33 cellular contexts compared by ENCODE assay signal in genomic region chr5:59253625-59254024, GRCh38.
"Had no signal": no experiment of that assay in that cellular context is flagged by ENCODE, and none has a peak within 500 bp of the region (broad histone marks: within the 10 kb centered on the region; RNA-seq: fewer than 3 reads in every experiment).

No MANE protein-coding gene starts in this region.

- ATAC-seq: activated CD4-positive, alpha-beta T cell treated with anti-CD3 and anti-CD28 coated beads for 36 hours; activated CD8-positive, alpha-beta memory T cell treated with anti-CD3 and anti-CD28 coated beads, Interleukin-2, amount 10 ng/mL, durations not matched to agents 7 days and 5 days; activated CD8-positive, alpha-beta T cell treated with anti-CD3 and anti-CD28 coated beads, Interleukin-2, amount 10 ng/mL, durations not matched to agents 7 days and 5 days; activated naive CD8-positive, alpha-beta T cell treated with anti-CD3 and anti-CD28 coated beads, Interleukin-2, amount 50 U/mL, for 24 hours; body of pancreas; effector memory CD8-positive, alpha-beta T cell; heart left ventricle had no signal

- DNase-seq: activated CD4-positive, alpha-beta memory T cell treated with anti-CD3 and anti-CD28 coated beads for 36 hours; activated CD4-positive, alpha-beta T cell treated with anti-CD3 and anti-CD28 coated beads for 36 hours; activated CD4-positive, alpha-beta T cell treated with anti-CD3 and anti-CD28 coated beads, Interleukin-2, amount 10 ng/mL, durations not matched to agents 24 days and 14 days; activated CD4-positive, CD25-positive, alpha-beta regulatory T cell; activated CD4-positive, CD25-positive, alpha-beta regulatory T cell treated with anti-CD3 and anti-CD28 coated beads, Interleukin-2, amount 50 U/mL, for 72 hours; activated CD8-positive, alpha-beta memory T cell treated with anti-CD3 and anti-CD28 coated beads, Interleukin-2, amount 10 ng/mL, durations not matched to agents 7 days and 5 days; activated CD8-positive, alpha-beta memory T cell treated with anti-CD3 and anti-CD28 coated beads, Interleukin-2, amount 50 U/mL, for 4 hours; activated CD8-positive, alpha-beta T cell treated with anti-CD3 and anti-CD28 coated beads, Interleukin-2, amount 10 ng/mL, durations not matched to agents 7 days and 5 days; activated effector memory CD4-positive, alpha-beta T cell treated with anti-CD3 and anti-CD28 coated beads, Interleukin-2, amount 50 U/mL, for 16 hours; activated naive CD4-positive, alpha-beta T cell treated with anti-CD3 and anti-CD28 coated beads for 36 hours; activated naive CD8-positive, alpha-beta T cell treated with anti-CD3 and anti-CD28 coated beads for 36 hours; activated naive CD8-positive, alpha-beta T cell treated with anti-CD3 and anti-CD28 coated beads, Interleukin-2, amount 50 U/mL, for 24 hours; activated T-cell treated with anti-CD3 and anti-CD28 coated beads, Interleukin-2, amount 50 U/mL, for 1 hour; activated T-cell treated with anti-CD3 and anti-CD28 coated beads, Interleukin-2, amount 50 U/mL, for 48 hours; adrenal gland; amygdala; aorta; body of pancreas; caudate nucleus; cortex of kidney; dermis blood vessel endothelial cell; effector CD4-positive, alpha-beta T cell; effector memory CD8-positive, alpha-beta T cell; erythroblast; esophagus squamous epithelium; foreskin melanocyte; glutamatergic neuron; heart left ventricle; T-helper 2 cell had no signal

- H3K36me3 ChIP-seq: adrenal gland, esophagus squamous epithelium, heart left ventricle had no signal

- H3K27ac ChIP-seq: adrenal gland, body of pancreas had no signal

- H3K4me1 Mint-ChIP-seq: activated CD4-positive, alpha-beta T cell treated with anti-CD3 and anti-CD28 coated beads for 36 hours; activated CD4-positive, alpha-beta T cell treated with anti-CD3 and anti-CD28 coated beads, Interleukin-2, amount 10 ng/mL, durations not matched to agents 24 days and 14 days; activated CD8-positive, alpha-beta memory T cell treated with anti-CD3 and anti-CD28 coated beads, Interleukin-2, amount 10 ng/mL, durations not matched to agents 7 days and 5 days; activated naive CD4-positive, alpha-beta T cell treated with anti-CD3 and anti-CD28 coated beads, Interleukin-2, amount 50 U/mL, for 24 hours; activated naive CD8-positive, alpha-beta T cell treated with anti-CD3 and anti-CD28 coated beads for 36 hours; activated naive CD8-positive, alpha-beta T cell treated with anti-CD3 and anti-CD28 coated beads, Interleukin-2, amount 50 U/mL, for 24 hours had no signal

- H3K9me3 Mint-ChIP-seq: activated CD4-positive, alpha-beta T cell treated with anti-CD3 and anti-CD28 coated beads, Interleukin-2, amount 10 ng/mL, durations not matched to agents 24 days and 14 days; activated naive CD4-positive, alpha-beta T cell treated with anti-CD3 and anti-CD28 coated beads for 36 hours; activated naive CD4-positive, alpha-beta T cell treated with anti-CD3 and anti-CD28 coated beads, Interleukin-2, amount 50 U/mL, for 24 hours; activated naive CD8-positive, alpha-beta T cell treated with anti-CD3 and anti-CD28 coated beads for 36 hours; activated naive CD8-positive, alpha-beta T cell treated with anti-CD3 and anti-CD28 coated beads, Interleukin-2, amount 50 U/mL, for 24 hours; activated T-helper 1 cell treated with anti-CD3 and anti-CD28 coated beads, Interleukin-12 subunit alpha, Interleukin-12 subunit beta, Interleukin-2, Interleukin-4 antibody, amounts not matched to agents 30 ng/mL and 10 ng/mL and 1 ng/mL, durations not matched to agents 14 hours and 24 hours and 36 hours; activated T-helper 2 cell treated with anti-CD3 and anti-CD28 coated beads, Interferon-gamma antibody, Interleukin-2, Interleukin-4, amounts not matched to agents 10 μg/mL and 5 μg/mL and 100 μg/mL, durations not matched to agents 14 hours and 24 hours and 36 hours; effector memory CD8-positive, alpha-beta T cell had no signal

- H3K4me3 Mint-ChIP-seq: activated CD4-positive, alpha-beta memory T cell treated with anti-CD3 and anti-CD28 coated beads for 36 hours; activated CD4-positive, alpha-beta T cell treated with anti-CD3 and anti-CD28 coated beads for 36 hours; activated CD4-positive, alpha-beta T cell treated with anti-CD3 and anti-CD28 coated beads, Interleukin-2, amount 10 ng/mL, durations not matched to agents 24 days and 14 days; activated CD8-positive, alpha-beta memory T cell treated with anti-CD3 and anti-CD28 coated beads, Interleukin-2, amount 10 ng/mL, durations not matched to agents 7 days and 5 days; activated CD8-positive, alpha-beta T cell treated with anti-CD3 and anti-CD28 coated beads, Interleukin-2, amount 10 ng/mL, durations not matched to agents 7 days and 5 days; activated naive CD4-positive, alpha-beta T cell treated with anti-CD3 and anti-CD28 coated beads for 36 hours; activated naive CD4-positive, alpha-beta T cell treated with anti-CD3 and anti-CD28 coated beads, Interleukin-2, amount 50 U/mL, for 24 hours; activated naive CD8-positive, alpha-beta T cell treated with anti-CD3 and anti-CD28 coated beads for 36 hours; activated naive CD8-positive, alpha-beta T cell treated with anti-CD3 and anti-CD28 coated beads, Interleukin-2, amount 50 U/mL, for 24 hours; activated T-helper 1 cell treated with anti-CD3 and anti-CD28 coated beads, Interleukin-12 subunit alpha, Interleukin-12 subunit beta, Interleukin-2, Interleukin-4 antibody, amounts not matched to agents 30 ng/mL and 10 ng/mL and 1 ng/mL, durations not matched to agents 14 hours and 24 hours and 36 hours; effector memory CD8-positive, alpha-beta T cell had no signal

- H3K9me3 ChIP-seq: adrenal gland, body of pancreas, esophagus squamous epithelium had no signal

- H3K27ac Mint-ChIP-seq: activated CD4-positive, alpha-beta memory T cell treated with anti-CD3 and anti-CD28 coated beads for 36 hours; activated CD4-positive, alpha-beta T cell treated with anti-CD3 and anti-CD28 coated beads for 36 hours; activated CD4-positive, alpha-beta T cell treated with anti-CD3 and anti-CD28 coated beads, Interleukin-2, amount 10 ng/mL, durations not matched to agents 24 days and 14 days; activated CD8-positive, alpha-beta memory T cell treated with anti-CD3 and anti-CD28 coated beads, Interleukin-2, amount 10 ng/mL, durations not matched to agents 7 days and 5 days; activated CD8-positive, alpha-beta T cell treated with anti-CD3 and anti-CD28 coated beads, Interleukin-2, amount 10 ng/mL, durations not matched to agents 7 days and 5 days; activated naive CD4-positive, alpha-beta T cell treated with anti-CD3 and anti-CD28 coated beads for 36 hours; activated naive CD4-positive, alpha-beta T cell treated with anti-CD3 and anti-CD28 coated beads, Interleukin-2, amount 50 U/mL, for 24 hours; activated naive CD8-positive, alpha-beta T cell treated with anti-CD3 and anti-CD28 coated beads for 36 hours; activated naive CD8-positive, alpha-beta T cell treated with anti-CD3 and anti-CD28 coated beads, Interleukin-2, amount 50 U/mL, for 24 hours; activated T-helper 1 cell treated with anti-CD3 and anti-CD28 coated beads, Interleukin-12 subunit alpha, Interleukin-12 subunit beta, Interleukin-2, Interleukin-4 antibody, amounts not matched to agents 30 ng/mL and 10 ng/mL and 1 ng/mL, durations not matched to agents 14 hours and 24 hours and 36 hours; activated T-helper 2 cell treated with anti-CD3 and anti-CD28 coated beads, Interferon-gamma antibody, Interleukin-2, Interleukin-4, amounts not matched to agents 10 μg/mL and 5 μg/mL and 100 μg/mL, durations not matched to agents 14 hours and 24 hours and 36 hours; effector memory CD8-positive, alpha-beta T cell had no signal

- H3K4me1 ChIP-seq: adrenal gland, body of pancreas had no signal

- H3K27me3 ChIP-seq: adrenal gland, body of pancreas, esophagus squamous epithelium, heart left ventricle had no signal

- FAIRE-seq: colon had no signal

- H3K4me3 ChIP-seq: adrenal gland, body of pancreas, esophagus squamous epithelium, heart left ventricle had no signal

- H3K36me3 Mint-ChIP-seq: activated CD4-positive, alpha-beta memory T cell treated with anti-CD3 and anti-CD28 coated beads for 36 hours; activated CD8-positive, alpha-beta memory T cell treated with anti-CD3 and anti-CD28 coated beads, Interleukin-2, amount 10 ng/mL, durations not matched to agents 7 days and 5 days; activated naive CD4-positive, alpha-beta T cell treated with anti-CD3 and anti-CD28 coated beads, Interleukin-2, amount 50 U/mL, for 24 hours; activated naive CD8-positive, alpha-beta T cell treated with anti-CD3 and anti-CD28 coated beads for 36 hours had no signal
